19 cellular contexts compared by ENCODE assay signal in the genomic region with DNA sequence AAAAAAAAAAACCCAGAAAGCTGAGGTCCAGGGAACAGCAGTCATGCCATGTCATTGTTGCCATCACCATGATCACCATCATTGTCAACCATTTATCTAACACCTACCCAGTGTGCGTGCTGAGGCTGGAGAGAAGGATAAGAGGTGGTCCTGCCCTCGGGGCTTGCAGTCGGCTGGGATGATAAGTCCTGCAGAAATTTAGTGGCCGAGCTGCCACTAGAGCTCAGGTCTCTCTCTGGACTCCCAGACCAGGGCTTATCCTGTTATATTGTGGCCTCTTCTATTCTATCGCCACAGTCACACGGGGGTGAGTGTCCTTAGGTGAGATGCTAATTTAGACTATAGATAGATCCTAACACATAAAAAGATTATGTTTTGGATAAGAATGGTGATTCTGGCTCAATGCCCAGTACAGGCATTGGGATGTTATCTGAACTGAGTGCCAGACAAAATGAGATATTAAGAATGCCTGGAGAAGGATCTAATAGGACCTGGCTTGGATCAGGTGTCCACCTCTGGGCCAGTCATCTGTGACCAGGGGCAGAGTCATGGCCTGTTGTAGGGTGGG. TPM values are rescaled to one million over a fixed set of nuclear protein-coding genes. Genes with fewer than 3 reads are reported as not detected.
DNase-seq lines count a peak whose midpoint lies in the region; ATAC-seq and TF ChIP-seq lines count a peak whose summit lies in the region.
"Had no signal": no experiment of that assay in that cellular context is flagged by ENCODE, and none has a peak within 500 bp of the region (broad histone marks: within the 10 kb centered on the region; RNA-seq: fewer than 3 reads in every experiment).

No MANE protein-coding gene starts in this region.

- H3K9me3 ChIP-seq in OCI-LY7 (ENCODE audit: low read length) (no peaks in the 10 kb centered on the region), mucosa of descending colon (no peaks in the 10 kb centered on the region)
- H3K9me3 ChIP-seq: Peyer's patch had no signal

- no peak overlapping the region for H3K4me3 Mint-ChIP-seq in activated CD4-positive, alpha-beta T cell treated with anti-CD3 and anti-CD28 coated beads, Interleukin-2, amount 10 ng/mL, durations not matched to agents 7 days and 5 days

- H3K36me3 ChIP-seq in OCI-LY7 (ENCODE audit: insufficient read depth, low read length) (no peaks in the 10 kb centered on the region), mucosa of descending colon (ENCODE audit: low read depth) (no peaks in the 10 kb centered on the region)
- H3K36me3 ChIP-seq: Peyer's patch had no signal

- H3K4me2 ChIP-seq in OCI-LY7 (ENCODE audit: low read length), result no peak overlapping the region

- no peaks in the 10 kb centered on the region for H4K20me1 ChIP-seq in OCI-LY7 (ENCODE audit: insufficient read depth, low read length)

- no peak overlapping the region for H3K27ac ChIP-seq in OCI-LY7 (ENCODE audit: low read depth, low read length, poor library complexity, severe bottlenecking)
- H3K27ac ChIP-seq: Peyer's patch had no signal

- no peaks in the 10 kb centered on the region for H3K79me2 ChIP-seq in OCI-LY7 (ENCODE audit: insufficient read depth, low read depth, low read length)

- H3K27ac Mint-ChIP-seq in activated CD4-positive, alpha-beta T cell treated with anti-CD3 and anti-CD28 coated beads, Interleukin-2, amount 10 ng/mL, durations not matched to agents 7 days and 5 days, result no peak overlapping the region

- TF ChIP-seq CTCF in OCI-LY7 (conservative IDR thresholded peaks at IDR 0.05; ENCODE audit: low read length) (no peak), mucosa of descending colon (IDR thresholded peaks at IDR 0.05) (no peak)

- DNase-seq in A172 (ENCODE audit: low spot score), result peak; percentile 63
- DNase-seq in HUDEP-2 (lab: John Stamatoyannopoulos, UW; ENCODE audit: unreplicated experiment in 76 of 76), result peak in 69 of 76 experiments; percentile 18 to 85 (median 57)
- DNase-seq in erythroblast (lab: John Stamatoyannopoulos, UW), result peak; percentile 90 to 98
- no peak for DNase-seq in OCI-LY7 (ENCODE audit: low spot score)
- DNase-seq in NCI-H2107 (lab: John Stamatoyannopoulos, UW), result no peak
- no peak for DNase-seq in mucosa of descending colon
- no peak for DNase-seq in activated CD4-positive, alpha-beta T cell treated with anti-CD3 and anti-CD28 coated beads, Interleukin-2, amount 10 ng/mL, durations not matched to agents 7 days and 5 days
- DNase-seq: C1 segment of cervical spinal cord, GDM1, GM23248, NCI-H187, NCI-H2171 treated with DMSO at 0.1 percent for 48 hours, NCI-H510A treated with DMSO at 0.1 percent for 48 hours, Peyer's patch had no signal

- H3K4me1 ChIP-seq in OCI-LY7 (ENCODE audit: insufficient read depth, low read length, poor library complexity, severe bottlenecking) (no peaks in the 10 kb centered on the region), mucosa of descending colon (ENCODE audit: low read depth) (no peaks in the 10 kb centered on the region)
- H3K4me1 ChIP-seq: Peyer's patch had no signal

- no peaks in the 10 kb centered on the region for H3K9me2 ChIP-seq in OCI-LY7 (ENCODE audit: insufficient read depth, low read length)

- peak; percentile 34 for ATAC-seq in SK-N-SH treated with all-trans-retinoic acid at 6 μM for 48 hours
- no peak for ATAC-seq in mucosa of descending colon
- ATAC-seq: GM12878, HCT116, HepG2, Right ventricle myocardium inferior had no signal

- no peaks in the 10 kb centered on the region for H3K4me1 Mint-ChIP-seq in activated CD4-positive, alpha-beta T cell treated with anti-CD3 and anti-CD28 coated beads, Interleukin-2, amount 10 ng/mL, durations not matched to agents 7 days and 5 days

- no peak for TF ChIP-seq POLR2A in erythroblast (IDR thresholded peaks at IDR 0.05; ENCODE audit: low read length)

- CTCF ChIA-PET in OCI-LY7 (lab: Charles Lee; ENCODE audit: unreplicated experiment), result no interaction called here
- CTCF ChIA-PET in activated CD4-positive, alpha-beta T cell treated with anti-CD3 and anti-CD28 coated beads, Interleukin-2, amount 10 ng/mL, durations not matched to agents 7 days and 5 days (lab: Charles Lee), result interaction anchor here (0.6 to 1.0 kb wide), 3 partner anchors 20 to 95 kb away, joined by 3 read pairs; no protein-coding TSS in a partner anchor

- BruUV-seq in OCI-LY7 (replicated peaks; lab: Mats Ljungman, UMichigan), result no TSS peak

- POLR2A ChIA-PET in OCI-LY7 (lab: Charles Lee), result no interaction called here
- POLR2A ChIA-PET in activated CD4-positive, alpha-beta T cell treated with anti-CD3 and anti-CD28 coated beads, Interleukin-2, amount 10 ng/mL, durations not matched to agents 7 days and 5 days (lab: Charles Lee), result no interaction called here

- H3K9me3 Mint-ChIP-seq in activated CD4-positive, alpha-beta T cell treated with anti-CD3 and anti-CD28 coated beads, Interleukin-2, amount 10 ng/mL, durations not matched to agents 7 days and 5 days, result peaks cover 6% of the 10 kb centered on the region

- H2AFZ ChIP-seq in OCI-LY7 (ENCODE audit: low read length), result no peak overlapping the region
- H2AFZ ChIP-seq: GM23248 had no signal

- intact Hi-C loops in OCI-LY7 (cut with micrococcal nuclease; ENCODE audit: unreplicated experiment), result no loop called here
- intact Hi-C loops in mucosa of descending colon (cut with DNase I, micrococcal nuclease), result no loop called here

- peaks cover 6% of the 10 kb centered on the region for H3K27me3 Mint-ChIP-seq in activated CD4-positive, alpha-beta T cell treated with anti-CD3 and anti-CD28 coated beads, Interleukin-2, amount 10 ng/mL, durations not matched to agents 7 days and 5 days

- H3K4me3 ChIP-seq in OCI-LY7 (ENCODE audit: low read depth, low read length, poor library complexity, severe bottlenecking) (no peak overlapping the region), mucosa of descending colon (no peak overlapping the region)
- H3K4me3 ChIP-seq: GM12878, GM23248, Peyer's patch had no signal

- peaks cover 2% of the 10 kb centered on the region for H3K36me3 Mint-ChIP-seq in activated CD4-positive, alpha-beta T cell treated with anti-CD3 and anti-CD28 coated beads, Interleukin-2, amount 10 ng/mL, durations not matched to agents 7 days and 5 days (ENCODE audit: low read depth)

TF ChIP-seq in SK-N-SH treated with all-trans-retinoic acid at 6 μM for 48 hours, 23 proteins besides CTCF, POLR2A, EP300 and RAD21:
- TF ChIP-seq ISL1 (CRISPR knock-in tag; IDR thresholded peaks at IDR 0.05) (0 out of 2 replicates have a peak, but pooled peaks have one; percentile 20), TOX (CRISPR knock-in tag; IDR thresholded peaks at IDR 0.05; ENCODE audit: borderline replicate concordance) (no peak), ESRRG (CRISPR knock-in tag; IDR thresholded peaks at IDR 0.05) (no peak), TCF4 (CRISPR knock-in tag; IDR thresholded peaks at IDR 0.05; ENCODE audit: borderline replicate concordance) (peak; percentile 45; the same call in 1 of the 2 replicates), ZNF565 (CRISPR knock-in tag; conservative IDR thresholded peaks at IDR 0.05; ENCODE audit: low read depth) (no peak), SNAI2 (CRISPR knock-in tag; IDR thresholded peaks at IDR 0.05) (no peak)
- TF ChIP-seq, protein P1, sequence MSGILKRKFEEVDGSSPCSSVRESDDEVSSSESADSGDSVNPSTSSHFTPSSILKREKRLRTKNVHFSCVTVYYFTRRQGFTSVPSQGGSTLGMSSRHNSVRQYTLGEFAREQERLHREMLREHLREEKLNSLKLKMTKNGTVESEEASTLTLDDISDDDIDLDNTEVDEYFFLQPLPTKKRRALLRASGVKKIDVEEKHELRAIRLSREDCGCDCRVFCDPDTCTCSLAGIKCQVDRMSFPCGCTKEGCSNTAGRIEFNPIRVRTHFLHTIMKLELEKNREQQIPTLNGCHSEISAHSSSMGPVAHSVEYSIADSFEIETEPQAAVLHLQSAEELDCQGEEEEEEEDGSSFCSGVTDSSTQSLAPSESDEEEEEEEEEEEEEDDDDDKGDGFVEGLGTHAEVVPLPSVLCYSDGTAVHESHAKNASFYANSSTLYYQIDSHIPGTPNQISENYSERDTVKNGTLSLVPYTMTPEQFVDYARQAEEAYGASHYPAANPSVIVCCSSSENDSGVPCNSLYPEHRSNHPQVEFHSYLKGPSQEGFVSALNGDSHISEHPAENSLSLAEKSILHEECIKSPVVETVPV (CRISPR knock-in tag; IDR thresholded peaks at IDR 0.05), result no peak

RNA-seq across cellular contexts. Expression of a gene that starts 43.2 kb away (rescaled TPM):
- 746 and 807 TPM in 2 replicates for total RNA-seq in A172 (2014; rRNA removed; shearing (Covaris generic))
- 152 and 181 TPM in 2 replicates for total RNA-seq in OCI-LY7 (2014; rRNA removed; shearing (Covaris generic))
- total RNA-seq in OCI-LY7 (2022), result 252 and 268 TPM in 2 replicates
- total RNA-seq in mucosa of descending colon, result 100 to 1,000 TPM; 204 to 256 (median 251) TPM
- total RNA-seq in activated CD4-positive, alpha-beta T cell treated with anti-CD3 and anti-CD28 coated beads, Interleukin-2, amount 10 ng/mL, durations not matched to agents 7 days and 5 days, result 100 to 1,000 TPM; 308 to 322 TPM

Comparison
In these comparisons a context has a peak if more than half of its experiments do, and no peak if none do; other contexts are left out.
1. DNase-seq: peak in A172 (single experiment), HUDEP-2 (69 of 76) and erythroblast (2 of 2); none in OCI-LY7 (single experiment), NCI-H2107 (single experiment), mucosa of descending colon (0 of 3) and activated CD4-positive, alpha-beta T cell treated with anti-CD3 and anti-CD28 coated beads, Interleukin-2, amount 10 ng/mL, durations not matched to agents 7 days and 5 days (single experiment).